Comparison of ENCODE assay signal across 9 cellular contexts in the genomic region with DNA sequence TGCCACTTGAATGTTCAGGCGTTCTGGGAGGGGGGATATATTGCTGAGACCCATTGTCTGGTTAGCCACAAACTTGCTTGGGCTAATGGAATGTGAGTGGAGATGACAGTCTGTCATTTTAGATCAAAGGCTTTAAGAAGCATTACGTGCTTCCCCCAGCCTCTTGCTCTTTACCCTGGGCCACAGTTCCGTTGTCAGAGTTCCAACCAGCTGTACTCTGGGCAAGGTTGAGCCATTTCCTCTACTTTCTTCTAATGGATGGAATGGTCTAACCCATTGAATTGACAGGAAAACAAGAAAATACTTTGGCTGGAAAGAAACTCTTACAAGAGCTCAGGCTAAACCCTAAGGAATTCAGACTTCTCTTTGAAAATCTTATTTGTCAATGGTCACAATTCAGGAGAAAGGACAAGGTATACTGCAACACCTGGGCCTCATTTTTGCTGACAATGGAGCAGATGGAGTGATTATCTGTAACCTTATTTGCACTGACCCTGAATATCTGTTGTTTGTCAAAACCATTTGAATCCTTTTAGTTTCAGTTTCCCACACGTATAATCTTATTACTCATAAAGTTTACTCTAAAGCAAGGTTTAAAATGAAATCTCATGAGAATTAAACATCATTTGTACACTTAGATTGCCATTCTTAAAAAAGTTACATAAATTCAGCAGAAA.
DNase-seq lines count a peak whose midpoint lies in the region; ATAC-seq and TF ChIP-seq lines count a peak whose summit lies in the region.
"Had no signal": no experiment of that assay in that cellular context is flagged by ENCODE, and none has a peak within 500 bp of the region (broad histone marks: within the 10 kb centered on the region; RNA-seq: fewer than 3 reads in every experiment).

No MANE protein-coding gene starts in this region.

- intact Hi-C loops in right lobe of liver (cut with DNase I): loop anchor here in 1 of 2 donors (10.0 kb wide), 1 partner anchor 277 kb away; no protein-coding TSS in a partner anchor

- DNase-seq in CD4-positive, CD25-positive, alpha-beta regulatory T cell: no peak
- DNase-seq in RPMI8226 (peak; percentile 81), right lobe of liver (no peak), epidermal melanocyte (ENCODE audit: insufficient read length, low spot score) (no peak), C1 segment of cervical spinal cord (lab: John Stamatoyannopoulos, UW) (no peak), nephron progenitor cell (no peak)
- no peak for DNase-seq in activated CD4-positive, alpha-beta memory T cell treated with anti-CD3 and anti-CD28 coated beads, Interleukin-2, amount 10 ng/mL, durations not matched to agents 7 days and 5 days

- H3K27me3 ChIP-seq in CD4-positive, CD25-positive, alpha-beta regulatory T cell (ENCODE audit: control insufficient read depth, insufficient read depth, low read length): no peaks in the 10 kb centered on the region
- no peaks in the 10 kb centered on the region for H3K27me3 ChIP-seq in right lobe of liver

- H3K4me1 ChIP-seq in CD4-positive, CD25-positive, alpha-beta regulatory T cell (ENCODE audit: control insufficient read depth, insufficient read depth, low read length, poor library complexity, severe bottlenecking): no peaks in the 10 kb centered on the region
- H3K4me1 ChIP-seq in right lobe of liver: peaks cover 0 to 36% (median 13%) of the 10 kb centered on the region in 4 donors

- no peak for TF ChIP-seq POLR2A in right lobe of liver (IDR thresholded peaks at IDR 0.05)

- WGBS in right lobe of liver (ENCODE audit: insufficient coverage, low coverage, low lambda C conversion rate, missing lambda C conversion rate): 19% methylated on average over 4 of the region's 4 CpGs

- POLR2A ChIA-PET in activated CD4-positive, alpha-beta memory T cell treated with anti-CD3 and anti-CD28 coated beads, Interleukin-2, amount 10 ng/mL, durations not matched to agents 7 days and 5 days (lab: Charles Lee): no interaction called here

- no peaks in the 10 kb centered on the region for H3K36me3 Mint-ChIP-seq in CD4-positive, CD25-positive, alpha-beta regulatory T cell
- H3K36me3 Mint-ChIP-seq in activated CD4-positive, alpha-beta memory T cell treated with anti-CD3 and anti-CD28 coated beads, Interleukin-2, amount 10 ng/mL, durations not matched to agents 7 days and 5 days (ENCODE audit: low read depth): no peaks in the 10 kb centered on the region
- H3K36me3 Mint-ChIP-seq in nephron progenitor cell (ENCODE audit: low read depth): no peaks in the 10 kb centered on the region

- H3K27me3 Mint-ChIP-seq in CD4-positive, CD25-positive, alpha-beta regulatory T cell: no peaks in the 10 kb centered on the region
- H3K27me3 Mint-ChIP-seq in activated CD4-positive, alpha-beta memory T cell treated with anti-CD3 and anti-CD28 coated beads, Interleukin-2, amount 10 ng/mL, durations not matched to agents 7 days and 5 days: no peaks in the 10 kb centered on the region
- H3K27me3 Mint-ChIP-seq in nephron progenitor cell (ENCODE audit: low read depth, poor library complexity): no peaks in the 10 kb centered on the region

- H3K36me3 ChIP-seq in CD4-positive, CD25-positive, alpha-beta regulatory T cell (ENCODE audit: control insufficient read depth, insufficient read depth, low read length): no peaks in the 10 kb centered on the region
- H3K36me3 ChIP-seq in right lobe of liver: no peaks in the 10 kb centered on the region

- no peaks in the 10 kb centered on the region for H3K9me3 ChIP-seq in CD4-positive, CD25-positive, alpha-beta regulatory T cell (ENCODE audit: control insufficient read depth in 2 of 2, low read length in 2 of 2)
- no peaks in the 10 kb centered on the region for H3K9me3 ChIP-seq in right lobe of liver

- no peak overlapping the region for H3K27ac ChIP-seq in CD4-positive, CD25-positive, alpha-beta regulatory T cell (ENCODE audit: insufficient read depth, low read length, poor library complexity, severe bottlenecking)
- H3K27ac ChIP-seq in right lobe of liver: peak overlapping the region; percentile 35 to 52 (median 51)
- H3K27ac ChIP-seq: RWPE1 had no signal

- ATAC-seq in CD4-positive, CD25-positive, alpha-beta regulatory T cell (ENCODE audit: low read depth in 2 of 2): no peak
- ATAC-seq in GM21825 (IDR thresholded peaks at IDR 0.05; ENCODE audit: unreplicated experiment): peak; percentile 41
- peak; percentile 66 to 75 (median 72) for ATAC-seq in right lobe of liver

- H3K4me1 Mint-ChIP-seq in CD4-positive, CD25-positive, alpha-beta regulatory T cell: peaks cover 0 to 20% (median 4%) of the 10 kb centered on the region in 4 donors
- peaks cover 9% of the 10 kb centered on the region for H3K4me1 Mint-ChIP-seq in activated CD4-positive, alpha-beta memory T cell treated with anti-CD3 and anti-CD28 coated beads, Interleukin-2, amount 10 ng/mL, durations not matched to agents 7 days and 5 days
- H3K4me1 Mint-ChIP-seq in nephron progenitor cell: peaks cover 5% of the 10 kb centered on the region

- CTCF ChIA-PET in activated CD4-positive, alpha-beta memory T cell treated with anti-CD3 and anti-CD28 coated beads, Interleukin-2, amount 10 ng/mL, durations not matched to agents 7 days and 5 days (lab: Charles Lee): interaction anchor here (0.6 to 1.0 kb wide), 2 partner anchors 154 to 281 kb away, joined by 3 read pairs; no protein-coding TSS in a partner anchor

- peak overlapping the region; percentile 17 for H3K4me3 ChIP-seq in CD4-positive, CD25-positive, alpha-beta regulatory T cell (ENCODE audit: low read depth, low read length)
- H3K4me3 ChIP-seq in right lobe of liver: peak overlapping the region in 1 of 3 donors; percentile 1

- no peak overlapping the region for H3K27ac Mint-ChIP-seq in CD4-positive, CD25-positive, alpha-beta regulatory T cell
- no peak overlapping the region for H3K27ac Mint-ChIP-seq in activated CD4-positive, alpha-beta memory T cell treated with anti-CD3 and anti-CD28 coated beads, Interleukin-2, amount 10 ng/mL, durations not matched to agents 7 days and 5 days
- no peak overlapping the region for H3K27ac Mint-ChIP-seq in nephron progenitor cell

- TF ChIP-seq CTCF in right lobe of liver (IDR thresholded peaks at IDR 0.05) (no peak), nephron progenitor cell (IDR thresholded peaks at IDR 0.05) (no peak)

- H3K9me3 Mint-ChIP-seq in CD4-positive, CD25-positive, alpha-beta regulatory T cell: no peaks in the 10 kb centered on the region
- H3K9me3 Mint-ChIP-seq in activated CD4-positive, alpha-beta memory T cell treated with anti-CD3 and anti-CD28 coated beads, Interleukin-2, amount 10 ng/mL, durations not matched to agents 7 days and 5 days: no peaks in the 10 kb centered on the region
- H3K9me3 Mint-ChIP-seq in nephron progenitor cell: no peaks in the 10 kb centered on the region

- H3K4me3 Mint-ChIP-seq in CD4-positive, CD25-positive, alpha-beta regulatory T cell: peak overlapping the region in 1 of 4 donors; percentile 29
- no peak overlapping the region for H3K4me3 Mint-ChIP-seq in activated CD4-positive, alpha-beta memory T cell treated with anti-CD3 and anti-CD28 coated beads, Interleukin-2, amount 10 ng/mL, durations not matched to agents 7 days and 5 days
- no peak overlapping the region for H3K4me3 Mint-ChIP-seq in nephron progenitor cell

Comparison
In these comparisons a context has a peak if more than half of its experiments do, and no peak if none do; other contexts are left out.
1. ATAC-seq: peak in GM21825 (single experiment) and right lobe of liver (4 of 4); none in CD4-positive, CD25-positive, alpha-beta regulatory T cell (0 of 2).